Comparison of ENCODE assay signal across 19 cellular contexts in the genomic region with DNA sequence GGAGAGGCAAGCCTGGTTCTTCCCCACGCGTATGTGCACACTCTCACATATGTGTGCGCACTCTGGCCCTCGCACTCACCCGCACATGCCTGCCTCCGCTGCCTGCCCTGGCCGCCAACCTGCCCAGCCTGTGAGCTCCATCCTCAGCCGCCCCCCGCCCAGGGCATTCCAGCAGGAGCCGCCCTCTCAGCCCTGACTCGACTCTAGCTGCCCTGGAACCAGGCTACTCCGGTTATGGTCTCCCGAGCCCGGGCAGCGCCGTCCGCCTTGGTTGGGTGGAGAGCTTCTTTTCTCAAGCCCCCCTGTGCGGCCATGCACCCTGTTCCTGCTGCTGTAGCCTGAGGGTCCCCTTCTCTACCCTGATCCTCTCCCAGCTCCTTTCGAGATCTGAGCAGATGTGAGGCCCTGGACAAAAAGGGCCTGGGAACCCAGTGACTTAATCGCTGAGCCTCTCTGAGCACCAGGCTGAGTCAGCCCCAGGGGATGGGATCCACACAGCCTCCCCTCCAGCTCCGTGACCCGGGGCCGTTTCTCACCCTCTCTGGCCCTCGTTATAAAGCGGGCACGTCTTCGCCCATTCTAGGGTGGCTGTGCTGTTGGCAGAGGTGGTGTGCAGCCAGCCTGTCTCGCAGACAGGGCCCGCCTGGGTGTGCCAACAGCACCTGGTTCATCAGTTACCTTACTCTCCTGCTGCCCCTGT.
"Had no signal": no experiment of that assay in that cellular context is flagged by ENCODE, and none has a peak within 500 bp of the region (broad histone marks: within the 10 kb centered on the region; RNA-seq: fewer than 3 reads in every experiment).

No MANE protein-coding gene starts in this region.

- H3K27ac Mint-ChIP-seq: activated naive CD4-positive, alpha-beta T cell treated with anti-CD3 and anti-CD28 coated beads, Interleukin-2, amount 50 U/mL, for 72 hours; activated T-helper 17 cell treated with anti-CD3 and anti-CD28 coated beads, Interleukin-2, amount 50 U/mL, for 72 hours; mesothelial cell of epicardium; natural killer cell; stimulated activated naive CD8-positive, alpha-beta T cell treated with anti-CD3 and anti-CD28 coated beads, Interleukin-15, Interleukin-2, amounts not matched to agents 100 ng/mL and 50 ng/mL, for 24 hours; T-helper 2 cell treated with Interferon-gamma antibody and Interleukin-4, amounts not matched to agents 5 μg/mL and 100 μg/mL, for 36 hours had no signal

- H3K27me3 Mint-ChIP-seq: stimulated activated naive CD8-positive, alpha-beta T cell treated with anti-CD3 and anti-CD28 coated beads, Interleukin-15, Interleukin-2, amounts not matched to agents 100 ng/mL and 50 ng/mL, for 24 hours had no signal

- H3K27ac ChIP-seq: breast epithelium, colonic mucosa, esophagus muscularis mucosa, neutrophil, tibial artery, VCaP had no signal

- H3K9me3 Mint-ChIP-seq: activated naive CD4-positive, alpha-beta T cell treated with anti-CD3 and anti-CD28 coated beads, Interleukin-2, amount 50 U/mL, for 72 hours; activated T-helper 17 cell treated with anti-CD3 and anti-CD28 coated beads, Interleukin-2, amount 50 U/mL, for 72 hours; mesothelial cell of epicardium; natural killer cell; stimulated activated naive CD8-positive, alpha-beta T cell treated with anti-CD3 and anti-CD28 coated beads, Interleukin-15, Interleukin-2, amounts not matched to agents 100 ng/mL and 50 ng/mL, for 24 hours; T-helper 2 cell treated with Interferon-gamma antibody and Interleukin-4, amounts not matched to agents 5 μg/mL and 100 μg/mL, for 36 hours had no signal

- H3K36me3 Mint-ChIP-seq: activated naive CD4-positive, alpha-beta T cell treated with anti-CD3 and anti-CD28 coated beads, Interleukin-2, amount 50 U/mL, for 72 hours; mesothelial cell of epicardium; natural killer cell had no signal

- H3K4me3 Mint-ChIP-seq: activated T-helper 17 cell treated with anti-CD3 and anti-CD28 coated beads, Interleukin-2, amount 50 U/mL, for 72 hours; mesothelial cell of epicardium; natural killer cell; stimulated activated naive CD8-positive, alpha-beta T cell treated with anti-CD3 and anti-CD28 coated beads, Interleukin-15, Interleukin-2, amounts not matched to agents 100 ng/mL and 50 ng/mL, for 24 hours; T-helper 2 cell treated with Interferon-gamma antibody and Interleukin-4, amounts not matched to agents 5 μg/mL and 100 μg/mL, for 36 hours had no signal

- H3K4me1 ChIP-seq: breast epithelium, colonic mucosa, esophagus muscularis mucosa, tibial artery had no signal

- H3K27me3 ChIP-seq: colonic mucosa, neutrophil had no signal

- H3K4me3 ChIP-seq: breast epithelium, colonic mucosa, esophagus muscularis mucosa, lung, tibial artery had no signal

- H3K36me3 ChIP-seq: breast epithelium, colonic mucosa, esophagus muscularis mucosa, neutrophil, tibial artery had no signal

- H3K4me1 Mint-ChIP-seq: activated T-helper 17 cell treated with anti-CD3 and anti-CD28 coated beads, Interleukin-2, amount 50 U/mL, for 72 hours; mesothelial cell of epicardium; natural killer cell had no signal

- DNase-seq: activated CD4-positive, alpha-beta T cell treated with anti-CD3 and anti-CD28 coated beads, Interleukin-2, amount 50 U/mL, for 1 hour; activated T-cell treated with anti-CD3 and anti-CD28 coated beads, Interleukin-2, amount 50 U/mL, for 1 hour; colonic mucosa; glutamatergic neuron; left cardiac atrium; natural killer cell; stimulated activated CD4-positive, alpha-beta T cell treated with anti-CD3 and anti-CD28 coated beads, Interleukin-4, amount 100 ng/mL, for 1 hour; substantia nigra; tibial artery had no signal

- H3K9me3 ChIP-seq: breast epithelium, colonic mucosa, esophagus muscularis mucosa, neutrophil, tibial artery had no signal
